In genomic region chr20:50731055-50731929, GRCh38 we compare ENCODE assay signal across 8 cellular contexts. TPM values are rescaled to one million over a fixed set of nuclear protein-coding genes. Genes with fewer than 3 reads are reported as not detected.
DNase-seq lines count a peak whose midpoint lies in the region; ATAC-seq, FAIRE-seq and TF ChIP-seq lines count a peak whose summit lies in the region.

A gene with protein sequence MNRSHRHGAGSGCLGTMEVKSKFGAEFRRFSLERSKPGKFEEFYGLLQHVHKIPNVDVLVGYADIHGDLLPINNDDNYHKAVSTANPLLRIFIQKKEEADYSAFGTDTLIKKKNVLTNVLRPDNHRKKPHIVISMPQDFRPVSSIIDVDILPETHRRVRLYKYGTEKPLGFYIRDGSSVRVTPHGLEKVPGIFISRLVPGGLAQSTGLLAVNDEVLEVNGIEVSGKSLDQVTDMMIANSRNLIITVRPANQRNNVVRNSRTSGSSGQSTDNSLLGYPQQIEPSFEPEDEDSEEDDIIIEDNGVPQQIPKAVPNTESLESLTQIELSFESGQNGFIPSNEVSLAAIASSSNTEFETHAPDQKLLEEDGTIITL (plus strand): TSS chr20:50731580. CDS start chr20:50731787, 207 bp downstream.

- ATAC-seq in HG02970 (IDR thresholded peaks at IDR 0.05; ENCODE audit: low FRiP score, unreplicated experiment) (peak; percentile 95), T-helper 17 cell (peak; percentile 95), right cardiac atrium (peak; percentile 98), psoas muscle (peak; percentile 96 to 99 (median 98))

- H3K4me1 ChIP-seq in right cardiac atrium (ENCODE audit: control insufficient read depth, insufficient read depth, low read length): no peaks in the 10 kb centered on the region
- H3K4me1 ChIP-seq in psoas muscle: peaks cover 9% of the 10 kb centered on the region

- WGBS in right cardiac atrium: under 1% methylated on average over 114 of the region's 114 CpGs
- WGBS in psoas muscle, 3 donors: 0 to 1% (median 0%) methylated on average over 86 to 113 of the region's 114 CpGs

- no peaks in the 10 kb centered on the region for H3K36me3 ChIP-seq in psoas muscle (ENCODE audit: insufficient read depth in 1 of 2, low read depth in 1 of 2)

- no peaks in the 10 kb centered on the region for H3K36me3 Mint-ChIP-seq in T-helper 17 cell (ENCODE audit: low read depth)

- H3K4me1 Mint-ChIP-seq in T-helper 17 cell: peaks cover 18% of the 10 kb centered on the region

- peak; percentile 100 for DNase-seq in GM18507 (ENCODE audit: extremely low spot score, insufficient read length, low read depth)
- DNase-seq in NCI-H187 (lab: John Stamatoyannopoulos, UW): peak; percentile 99 to 100
- DNase-seq in T-helper 17 cell: peak; percentile 98 to 99 (median 99)
- DNase-seq in anterior cingulate cortex (lab: John Stamatoyannopoulos, UW): peak; percentile 65 to 97 (median 94)
- DNase-seq in right cardiac atrium: peak; percentile 94 to 98 (median 98)
- DNase-seq in psoas muscle: peak; percentile 95 to 98
- DNase-seq in urothelium cell line (ENCODE audit: low spot score): peak; percentile 100

- H3K27me3 ChIP-seq in right cardiac atrium (ENCODE audit: control insufficient read depth, insufficient read depth): no peaks in the 10 kb centered on the region
- no peaks in the 10 kb centered on the region for H3K27me3 ChIP-seq in psoas muscle (ENCODE audit: insufficient read depth in 3 of 3, low read length in 2 of 3)

- intact Hi-C loops in right cardiac atrium (cut with DNase I): loop anchor here in 1 of 4 donors (10.0 kb wide), 1 partner anchor 546 kb away; no protein-coding TSS in a partner anchor
- intact Hi-C loops in psoas muscle (cut with DNase I): no loop called here

- H3K4me3 Mint-ChIP-seq in T-helper 17 cell: peak within 1 kb of the TSS; percentile 88

- FAIRE-seq in GM18507 (lab: Jason Lieb, UNC) (peak; percentile 96), urothelium cell line (lab: Jason Lieb, UNC) (peak; percentile 97)

- H3K4me3 ChIP-seq in right cardiac atrium (ENCODE audit: low read length) (peak within 1 kb of the TSS; percentile 63), psoas muscle (peak within 1 kb of the TSS; percentile 91)

- peak within 1 kb of the TSS; percentile 37 for H3K27ac Mint-ChIP-seq in T-helper 17 cell

- H3K9me3 ChIP-seq in T-helper 17 cell (ENCODE audit: control insufficient read depth, low read length, poor library complexity, severe bottlenecking): no peaks in the 10 kb centered on the region
- H3K9me3 ChIP-seq in right cardiac atrium (ENCODE audit: control insufficient read depth, low read length): no peaks in the 10 kb centered on the region
- no peaks in the 10 kb centered on the region for H3K9me3 ChIP-seq in psoas muscle

- TF ChIP-seq CTCF in psoas muscle (IDR thresholded peaks at IDR 0.05): no peak

- H3K27ac ChIP-seq in right cardiac atrium (ENCODE audit: low read length) (peak within 1 kb of the TSS; percentile 69), psoas muscle (peak within 1 kb of the TSS; percentile 69)

- no peaks in the 10 kb centered on the region for H3K27me3 Mint-ChIP-seq in T-helper 17 cell

RNA-seq across cellular contexts. Expression of the gene that starts here (rescaled TPM):
- total RNA-seq in T-helper 17 cell (1 to 10 TPM; 4.0 to 6.8 TPM), right cardiac atrium (1 to 10 TPM; 2.5 to 5.2 (median 3.5) TPM), psoas muscle (1 to 10 TPM in 3 of 4 donors, under 1 TPM in 1; 0.64 to 5.0 (median 1.8) TPM)
- polyA plus RNA-seq in right cardiac atrium (0.93 TPM), psoas muscle (under 1 TPM; 0.27 to 0.97 (median 0.44) TPM)

Comparison
In these comparisons a context has a peak if more than half of its experiments do, and no peak if none do; other contexts are left out.
1. Peak in every context shown above with its lines: DNase-seq, ATAC-seq, H3K4me3 ChIP-seq and H3K27ac ChIP-seq.